29 cellular contexts compared by ENCODE assay signal in the genomic region with DNA sequence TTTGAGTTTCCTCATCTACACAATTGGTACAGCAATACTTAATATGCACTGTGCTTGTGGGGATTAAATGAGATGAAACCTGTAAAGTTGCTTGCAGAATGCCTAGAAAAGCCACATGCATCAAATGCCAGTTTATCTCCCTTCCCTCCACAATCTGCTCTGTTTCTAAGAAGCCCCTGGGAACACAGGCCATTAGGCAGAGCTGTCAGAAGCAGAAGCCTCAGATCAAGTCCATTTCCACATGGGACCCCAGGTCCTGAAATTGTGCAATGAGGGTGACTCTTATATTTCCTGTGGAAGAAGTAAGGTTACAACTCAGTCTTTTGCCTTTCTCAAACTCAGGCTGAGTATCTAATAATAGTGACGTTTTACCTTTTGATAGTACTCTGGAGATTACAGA.
"Had no signal": no experiment of that assay in that cellular context is flagged by ENCODE, and none has a peak within 500 bp of the region (broad histone marks: within the 10 kb centered on the region; RNA-seq: fewer than 3 reads in every experiment).

No MANE protein-coding gene starts in this region.

- H3K4me3 ChIP-seq: adrenal gland, breast epithelium, cardiac muscle cell, colonic mucosa, esophagus squamous epithelium, gastroesophageal sphincter had no signal

- ATAC-seq: activated CD4-positive, alpha-beta T cell treated with anti-CD3 and anti-CD28 coated beads for 36 hours; activated CD8-positive, alpha-beta memory T cell treated with anti-CD3 and anti-CD28 coated beads, Interleukin-2, amount 10 ng/mL, durations not matched to agents 7 days and 5 days; activated CD8-positive, alpha-beta T cell treated with anti-CD3 and anti-CD28 coated beads, Interleukin-2, amount 10 ng/mL, durations not matched to agents 7 days and 5 days; activated naive CD8-positive, alpha-beta T cell treated with anti-CD3 and anti-CD28 coated beads, Interleukin-2, amount 50 U/mL, for 24 hours; gastroesophageal sphincter had no signal

- H3K4me1 ChIP-seq: adrenal gland, breast epithelium, colonic mucosa, esophagus squamous epithelium, gastroesophageal sphincter had no signal

- DNase-seq: activated CD4-positive, alpha-beta memory T cell treated with anti-CD3 and anti-CD28 coated beads for 36 hours; activated CD4-positive, alpha-beta T cell treated with anti-CD3 and anti-CD28 coated beads for 36 hours; activated CD4-positive, alpha-beta T cell treated with anti-CD3 and anti-CD28 coated beads, Interleukin-2, amount 10 ng/mL, durations not matched to agents 24 days and 14 days; activated CD4-positive, CD25-positive, alpha-beta regulatory T cell; activated CD4-positive, CD25-positive, alpha-beta regulatory T cell treated with anti-CD3 and anti-CD28 coated beads, Interleukin-2, amount 50 U/mL, for 72 hours; activated CD8-positive, alpha-beta memory T cell treated with anti-CD3 and anti-CD28 coated beads, Interleukin-2, amount 10 ng/mL, durations not matched to agents 7 days and 5 days; activated CD8-positive, alpha-beta memory T cell treated with anti-CD3 and anti-CD28 coated beads, Interleukin-2, amount 50 U/mL, for 4 hours; activated CD8-positive, alpha-beta T cell treated with anti-CD3 and anti-CD28 coated beads, Interleukin-2, amount 10 ng/mL, durations not matched to agents 7 days and 5 days; activated effector memory CD4-positive, alpha-beta T cell treated with anti-CD3 and anti-CD28 coated beads, Interleukin-2, amount 50 U/mL, for 16 hours; activated naive CD4-positive, alpha-beta T cell treated with anti-CD3 and anti-CD28 coated beads for 36 hours; activated naive CD8-positive, alpha-beta T cell treated with anti-CD3 and anti-CD28 coated beads for 36 hours; activated naive CD8-positive, alpha-beta T cell treated with anti-CD3 and anti-CD28 coated beads, Interleukin-2, amount 50 U/mL, for 24 hours; activated T-cell treated with anti-CD3 and anti-CD28 coated beads, Interleukin-2, amount 50 U/mL, for 1 hour; activated T-cell treated with anti-CD3 and anti-CD28 coated beads, Interleukin-2, amount 50 U/mL, for 48 hours; adrenal gland; amygdala; aorta; central memory CD4-positive, alpha-beta T cell; cerebellar nuclear complex; colonic mucosa; effector CD8-positive, alpha-beta T cell; esophagus squamous epithelium; foreskin melanocyte; head of caudate nucleus had no signal

- H3K27me3 ChIP-seq: adrenal gland, breast epithelium, cardiac muscle cell, colonic mucosa, esophagus squamous epithelium, gastroesophageal sphincter had no signal

- FAIRE-seq: endothelial cell of umbilical vein had no signal

- H3K9me3 ChIP-seq: adrenal gland, breast epithelium, colonic mucosa, esophagus squamous epithelium, gastroesophageal sphincter had no signal

- H3K36me3 ChIP-seq: adrenal gland, breast epithelium, cardiac muscle cell, colonic mucosa, esophagus squamous epithelium, gastroesophageal sphincter had no signal

- H3K27ac ChIP-seq: adrenal gland, breast epithelium, cardiac muscle cell, colonic mucosa, epithelial cell of prostate, esophagus squamous epithelium, gastroesophageal sphincter had no signal
